ENCODE assay signal across 8 cellular contexts in genomic region chr2:85326406-85326945, GRCh38. TPM values are rescaled to one million over a fixed set of nuclear protein-coding genes. Genes with fewer than 3 reads are reported as not detected.
DNase-seq lines count a peak whose midpoint lies in the region; ATAC-seq and TF ChIP-seq lines count a peak whose summit lies in the region.

No MANE protein-coding gene starts in this region.

- no peaks in the 10 kb centered on the region for H3K9me3 Mint-ChIP-seq in progenitor cell of endocrine pancreas (ENCODE audit: low read depth)

- H3K36me3 Mint-ChIP-seq in progenitor cell of endocrine pancreas (ENCODE audit: insufficient read depth): peaks cover 15% of the 10 kb centered on the region

- H2AFZ ChIP-seq in GM23248 (no peak overlapping the region; the same call in 1 of the 2 replicates), fibroblast of lung (ENCODE audit: low read length) (no peak overlapping the region)

- ATAC-seq in HG02970 (IDR thresholded peaks at IDR 0.05; ENCODE audit: low FRiP score, unreplicated experiment): no peak

- WGBS in GM23248 (ENCODE audit: low coverage in 1 of 2, low lambda C conversion rate in 2 of 2, missing lambda C conversion rate in 2 of 2), 2 experiments: 21% methylated on average over 20 of the region's 20 CpGs

- H3K9ac ChIP-seq in GM23248: peak overlapping the region; percentile 90
- H3K9ac ChIP-seq in fibroblast of lung (ENCODE audit: insufficient read depth, low read length): peak overlapping the region; percentile 94

- peaks cover 16% of the 10 kb centered on the region; the same call in 1 of the 2 replicates for H3K4me1 ChIP-seq in GM23248 (ENCODE audit: insufficient read depth)
- H3K4me1 ChIP-seq in fibroblast of lung (ENCODE audit: control insufficient read depth, extremely low read depth, insufficient read depth, low read length): peaks cover 2% of the 10 kb centered on the region

- H3K9me3 ChIP-seq in GM23248 (ENCODE audit: low read depth) (no peaks in the 10 kb centered on the region), fibroblast of lung (ENCODE audit: control insufficient read depth, insufficient read depth, low read depth, low read length) (no peaks in the 10 kb centered on the region)

- peak overlapping the region; percentile 97 for H3K4me3 Mint-ChIP-seq in progenitor cell of endocrine pancreas (ENCODE audit: low read depth)

- H3K4me1 Mint-ChIP-seq in progenitor cell of endocrine pancreas (ENCODE audit: low read depth): peaks cover 33% of the 10 kb centered on the region

- no peak for TF ChIP-seq CTCF in NB4 (IDR thresholded peaks at IDR 0.05; ENCODE audit: low read depth, low read length)
- TF ChIP-seq CTCF in fibroblast of lung (conservative IDR thresholded peaks at IDR 0.05 in 1 of 2, IDR thresholded peaks at IDR 0.05 in 1 of 2; ENCODE audit: low read depth in 1 of 2, low read length in 2 of 2): no peak
- no peak for TF ChIP-seq CTCF in progenitor cell of endocrine pancreas (IDR thresholded peaks at IDR 0.05; ENCODE audit: unreplicated experiment)

- H3K4me2 ChIP-seq in GM23248 (ENCODE audit: unreplicated experiment) (peak overlapping the region; percentile 99), fibroblast of lung (ENCODE audit: extremely low read depth, insufficient read depth, low read length) (peak overlapping the region; percentile 74)

- DNase-seq in GDM1 (lab: John Stamatoyannopoulos, UW): peak; percentile 34
- DNase-seq in GM23248: peak; percentile 64
- DNase-seq in NB4 (ENCODE audit: low read depth): peak; percentile 92
- DNase-seq in activated CD8-positive, alpha-beta memory T cell treated with anti-CD3 and anti-CD28 coated beads, Interleukin-2, amount 50 U/mL, for 4 hours: peak; percentile 39
- peak in 1 of 2 donors; percentile 24 for DNase-seq in fibroblast of lung (ENCODE audit: low read depth in 2 of 2)
- no peak for DNase-seq in progenitor cell of endocrine pancreas (ENCODE audit: low spot score, unreplicated experiment)
- no peak for DNase-seq in ACHN

- in situ Hi-C loops in GM23248 (cut with MboI): no loop called here
- in situ Hi-C loops in ACHN (cut with HindIII; ENCODE audit: low pct_ligation_motif_present, low pct_unique_long_range_greater_than_20kb, low sequenced_read_pairs): no loop called here

- TF ChIP-seq POLR2A in NB4 (IDR thresholded peaks at IDR 0.05; ENCODE audit: extremely low read depth, insufficient read length): no peak

- H3K27ac Mint-ChIP-seq in progenitor cell of endocrine pancreas: no peak overlapping the region

- H4K20me1 ChIP-seq in GM23248 (ENCODE audit: insufficient read depth) (no peaks in the 10 kb centered on the region; the same call in 1 of the 2 replicates), fibroblast of lung (ENCODE audit: control insufficient read depth, extremely low read depth, insufficient read depth, low read length) (no peaks in the 10 kb centered on the region)

- peak overlapping the region; percentile 87 for H3K27ac ChIP-seq in GM23248
- H3K27ac ChIP-seq in fibroblast of lung (ENCODE audit: insufficient read depth, low read length): peak overlapping the region; percentile 98

- H3K27me3 Mint-ChIP-seq in progenitor cell of endocrine pancreas: no peaks in the 10 kb centered on the region

- H3K27me3 ChIP-seq in GM23248 (replicated peaks; ENCODE audit: insufficient read depth): no peaks in the 10 kb centered on the region
- no peaks in the 10 kb centered on the region for H3K27me3 ChIP-seq in fibroblast of lung (ENCODE audit: control insufficient read depth, insufficient read depth, low read length)

- peaks cover 61% of the 10 kb centered on the region for H3K79me2 ChIP-seq in GM23248 (ENCODE audit: insufficient read depth)
- peaks cover 45% of the 10 kb centered on the region for H3K79me2 ChIP-seq in fibroblast of lung (ENCODE audit: control insufficient read depth, insufficient read depth, low read length)

- H3K36me3 ChIP-seq in GM23248 (ENCODE audit: low read depth) (peaks cover 32% of the 10 kb centered on the region), fibroblast of lung (ENCODE audit: control insufficient read depth, insufficient read depth, low read length) (peaks cover 12% of the 10 kb centered on the region)

- no peaks in the 10 kb centered on the region for H3K9me2 ChIP-seq in GM23248 (ENCODE audit: insufficient read depth)

- H3F3A ChIP-seq in GM23248 (ENCODE audit: insufficient read depth): peaks cover 29% of the 10 kb centered on the region

- peak overlapping the region; percentile 89 for H3K4me3 ChIP-seq in GM23248
- peak overlapping the region; percentile 98 for H3K4me3 ChIP-seq in NB4 (ENCODE audit: low read depth, low read length)
- H3K4me3 ChIP-seq in fibroblast of lung (replicated peaks in 1 of 4; ENCODE audit: control extremely low read depth in 1 of 4, insufficient read depth in 1 of 4, low read depth in 3 of 4, low read length in 4 of 4): peak overlapping the region; percentile 73 to 90 (median 86)

RNA-seq across cellular contexts. Expression of gene TGOLN2, which starts 1.3 kb away (rescaled TPM):
- total RNA-seq in GM23248 (2014; rRNA removed; shearing (Covaris generic)): 96.8 and 125 TPM in 2 replicates
- 117 and 118 TPM in 2 replicates for polyA plus RNA-seq in GM23248 (2016; fragmentation: Nextera tagmentation; extraction: Ambion mirVana)
- 80.4 and 112 TPM in 2 replicates for total RNA-seq in fibroblast of lung
- polyA plus RNA-seq in fibroblast of lung: 128 and 130 TPM in 2 replicates
- polyA plus RNA-seq in fibroblast of lung (2012): 67.5 and 80.2 TPM in 2 replicates
- polyA minus RNA-seq in fibroblast of lung (ENCODE audit: low replicate concordance): 56.9 and 61.9 TPM in 2 replicates
- 64.2 and 65.5 TPM in 2 replicates for total RNA-seq in progenitor cell of endocrine pancreas

RNA-seq across cellular contexts. Expression of gene RETSAT, which starts 27.9 kb away (rescaled TPM):
- total RNA-seq in GM23248 (2014; rRNA removed; shearing (Covaris generic)): 46.0 and 68.6 TPM in 2 replicates
- polyA plus RNA-seq in GM23248 (2016; fragmentation: Nextera tagmentation; extraction: Ambion mirVana) (15.6 and 20.4 TPM in 2 replicates), fibroblast of lung (38.6 and 39.3 TPM in 2 replicates)
- total RNA-seq in fibroblast of lung (61.6 and 87.0 TPM in 2 replicates), progenitor cell of endocrine pancreas (22.8 and 23.1 TPM in 2 replicates)
- 38.2 and 40.7 TPM in 2 replicates for polyA plus RNA-seq in fibroblast of lung (2012)
- 196 and 199 TPM in 2 replicates for polyA minus RNA-seq in fibroblast of lung (ENCODE audit: low replicate concordance)

RNA-seq across cellular contexts. Expression of gene ELMOD3, which starts 28.1 kb away (rescaled TPM):
- total RNA-seq in GM23248 (2014; rRNA removed; shearing (Covaris generic)): 15.4 and 23.8 TPM in 2 replicates
- polyA plus RNA-seq in GM23248 (2016; fragmentation: Nextera tagmentation; extraction: Ambion mirVana) (12.8 and 15.3 TPM in 2 replicates), fibroblast of lung (11.8 and 13.0 TPM in 2 replicates)
- total RNA-seq in fibroblast of lung (20.3 and 27.9 TPM in 2 replicates), progenitor cell of endocrine pancreas (23.3 and 25.6 TPM in 2 replicates)
- polyA plus RNA-seq in fibroblast of lung (2012): 7.1 and 7.5 TPM in 2 replicates
- polyA minus RNA-seq in fibroblast of lung (ENCODE audit: low replicate concordance): 9.3 and 12.6 TPM in 2 replicates

Comparison
In these comparisons a context has a peak if more than half of its experiments do, and no peak if none do; other contexts are left out.
1. DNase-seq: peak in GDM1 (single experiment), GM23248 (single experiment), NB4 (single experiment) and activated CD8-positive, alpha-beta memory T cell treated with anti-CD3 and anti-CD28 coated beads, Interleukin-2, amount 50 U/mL, for 4 hours (single experiment); none in progenitor cell of endocrine pancreas (single experiment) and ACHN (single experiment).
2. Peak in every context shown above with its lines, with median percentiles within 50 percentile points of each other: H3K4me3 ChIP-seq.